In the genomic region with DNA sequence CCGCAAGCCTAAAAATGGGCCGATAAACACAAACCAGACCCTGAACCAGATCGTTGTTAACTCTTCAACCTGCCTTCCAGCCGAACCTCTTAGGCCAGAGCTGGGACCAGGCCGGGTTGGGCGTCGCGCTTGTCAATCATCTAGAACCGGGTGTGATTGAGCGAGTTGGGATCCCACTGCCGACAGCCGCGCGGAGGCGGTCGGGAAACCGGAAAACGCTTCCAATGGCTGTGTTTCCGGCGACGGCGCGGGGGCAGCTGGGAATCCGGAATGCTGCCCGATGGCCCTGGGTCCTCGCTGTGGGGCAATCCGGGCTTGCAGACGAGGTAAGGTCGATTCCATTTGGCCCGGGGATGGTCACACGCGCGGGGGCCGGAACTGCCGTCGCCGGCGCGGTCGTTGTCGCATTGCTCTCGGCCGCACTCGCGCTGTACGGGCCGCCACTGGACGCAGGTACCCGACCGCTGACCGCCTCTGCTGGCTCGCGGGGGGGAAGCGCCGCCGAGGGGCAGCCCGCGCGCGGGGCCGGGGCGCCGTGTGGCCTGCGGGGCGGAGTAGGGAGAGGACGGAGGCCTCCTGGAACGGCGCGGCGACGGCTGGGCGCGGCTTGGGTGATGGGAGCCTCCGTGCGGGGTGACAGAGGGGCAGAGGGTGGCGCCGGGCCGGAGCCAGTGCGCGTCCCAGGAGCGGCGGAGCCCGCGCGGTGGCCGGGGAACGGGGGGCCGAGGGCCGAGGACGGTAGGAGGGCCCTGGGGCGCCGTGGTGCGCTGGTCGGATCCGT, we compare ENCODE assay signal across 1 cellular context.
TF ChIP-seq lines count a peak whose summit lies in the region.

A gene (plus strand): TSS at position 224 of the 781 bp plus-strand sequence. CDS start 57 bp downstream, at position 281.

TF ChIP-seq in K562, 482 proteins besides CTCF, POLR2A, EP300 and RAD21 (continued from another document and continues in another):
- TF ChIP-seq, protein P1, sequence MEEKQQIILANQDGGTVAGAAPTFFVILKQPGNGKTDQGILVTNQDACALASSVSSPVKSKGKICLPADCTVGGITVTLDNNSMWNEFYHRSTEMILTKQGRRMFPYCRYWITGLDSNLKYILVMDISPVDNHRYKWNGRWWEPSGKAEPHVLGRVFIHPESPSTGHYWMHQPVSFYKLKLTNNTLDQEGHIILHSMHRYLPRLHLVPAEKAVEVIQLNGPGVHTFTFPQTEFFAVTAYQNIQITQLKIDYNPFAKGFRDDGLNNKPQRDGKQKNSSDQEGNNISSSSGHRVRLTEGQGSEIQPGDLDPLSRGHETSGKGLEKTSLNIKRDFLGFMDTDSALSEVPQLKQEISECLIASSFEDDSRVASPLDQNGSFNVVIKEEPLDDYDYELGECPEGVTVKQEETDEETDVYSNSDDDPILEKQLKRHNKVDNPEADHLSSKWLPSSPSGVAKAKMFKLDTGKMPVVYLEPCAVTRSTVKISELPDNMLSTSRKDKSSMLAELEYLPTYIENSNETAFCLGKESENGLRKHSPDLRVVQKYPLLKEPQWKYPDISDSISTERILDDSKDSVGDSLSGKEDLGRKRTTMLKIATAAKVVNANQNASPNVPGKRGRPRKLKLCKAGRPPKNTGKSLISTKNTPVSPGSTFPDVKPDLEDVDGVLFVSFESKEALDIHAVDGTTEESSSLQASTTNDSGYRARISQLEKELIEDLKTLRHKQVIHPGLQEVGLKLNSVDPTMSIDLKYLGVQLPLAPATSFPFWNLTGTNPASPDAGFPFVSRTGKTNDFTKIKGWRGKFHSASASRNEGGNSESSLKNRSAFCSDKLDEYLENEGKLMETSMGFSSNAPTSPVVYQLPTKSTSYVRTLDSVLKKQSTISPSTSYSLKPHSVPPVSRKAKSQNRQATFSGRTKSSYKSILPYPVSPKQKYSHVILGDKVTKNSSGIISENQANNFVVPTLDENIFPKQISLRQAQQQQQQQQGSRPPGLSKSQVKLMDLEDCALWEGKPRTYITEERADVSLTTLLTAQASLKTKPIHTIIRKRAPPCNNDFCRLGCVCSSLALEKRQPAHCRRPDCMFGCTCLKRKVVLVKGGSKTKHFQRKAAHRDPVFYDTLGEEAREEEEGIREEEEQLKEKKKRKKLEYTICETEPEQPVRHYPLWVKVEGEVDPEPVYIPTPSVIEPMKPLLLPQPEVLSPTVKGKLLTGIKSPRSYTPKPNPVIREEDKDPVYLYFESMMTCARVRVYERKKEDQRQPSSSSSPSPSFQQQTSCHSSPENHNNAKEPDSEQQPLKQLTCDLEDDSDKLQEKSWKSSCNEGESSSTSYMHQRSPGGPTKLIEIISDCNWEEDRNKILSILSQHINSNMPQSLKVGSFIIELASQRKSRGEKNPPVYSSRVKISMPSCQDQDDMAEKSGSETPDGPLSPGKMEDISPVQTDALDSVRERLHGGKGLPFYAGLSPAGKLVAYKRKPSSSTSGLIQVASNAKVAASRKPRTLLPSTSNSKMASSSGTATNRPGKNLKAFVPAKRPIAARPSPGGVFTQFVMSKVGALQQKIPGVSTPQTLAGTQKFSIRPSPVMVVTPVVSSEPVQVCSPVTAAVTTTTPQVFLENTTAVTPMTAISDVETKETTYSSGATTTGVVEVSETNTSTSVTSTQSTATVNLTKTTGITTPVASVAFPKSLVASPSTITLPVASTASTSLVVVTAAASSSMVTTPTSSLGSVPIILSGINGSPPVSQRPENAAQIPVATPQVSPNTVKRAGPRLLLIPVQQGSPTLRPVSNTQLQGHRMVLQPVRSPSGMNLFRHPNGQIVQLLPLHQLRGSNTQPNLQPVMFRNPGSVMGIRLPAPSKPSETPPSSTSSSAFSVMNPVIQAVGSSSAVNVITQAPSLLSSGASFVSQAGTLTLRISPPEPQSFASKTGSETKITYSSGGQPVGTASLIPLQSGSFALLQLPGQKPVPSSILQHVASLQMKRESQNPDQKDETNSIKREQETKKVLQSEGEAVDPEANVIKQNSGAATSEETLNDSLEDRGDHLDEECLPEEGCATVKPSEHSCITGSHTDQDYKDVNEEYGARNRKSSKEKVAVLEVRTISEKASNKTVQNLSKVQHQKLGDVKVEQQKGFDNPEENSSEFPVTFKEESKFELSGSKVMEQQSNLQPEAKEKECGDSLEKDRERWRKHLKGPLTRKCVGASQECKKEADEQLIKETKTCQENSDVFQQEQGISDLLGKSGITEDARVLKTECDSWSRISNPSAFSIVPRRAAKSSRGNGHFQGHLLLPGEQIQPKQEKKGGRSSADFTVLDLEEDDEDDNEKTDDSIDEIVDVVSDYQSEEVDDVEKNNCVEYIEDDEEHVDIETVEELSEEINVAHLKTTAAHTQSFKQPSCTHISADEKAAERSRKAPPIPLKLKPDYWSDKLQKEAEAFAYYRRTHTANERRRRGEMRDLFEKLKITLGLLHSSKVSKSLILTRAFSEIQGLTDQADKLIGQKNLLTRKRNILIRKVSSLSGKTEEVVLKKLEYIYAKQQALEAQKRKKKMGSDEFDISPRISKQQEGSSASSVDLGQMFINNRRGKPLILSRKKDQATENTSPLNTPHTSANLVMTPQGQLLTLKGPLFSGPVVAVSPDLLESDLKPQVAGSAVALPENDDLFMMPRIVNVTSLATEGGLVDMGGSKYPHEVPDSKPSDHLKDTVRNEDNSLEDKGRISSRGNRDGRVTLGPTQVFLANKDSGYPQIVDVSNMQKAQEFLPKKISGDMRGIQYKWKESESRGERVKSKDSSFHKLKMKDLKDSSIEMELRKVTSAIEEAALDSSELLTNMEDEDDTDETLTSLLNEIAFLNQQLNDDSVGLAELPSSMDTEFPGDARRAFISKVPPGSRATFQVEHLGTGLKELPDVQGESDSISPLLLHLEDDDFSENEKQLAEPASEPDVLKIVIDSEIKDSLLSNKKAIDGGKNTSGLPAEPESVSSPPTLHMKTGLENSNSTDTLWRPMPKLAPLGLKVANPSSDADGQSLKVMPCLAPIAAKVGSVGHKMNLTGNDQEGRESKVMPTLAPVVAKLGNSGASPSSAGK (IDR thresholded peaks at IDR 0.05) = peak; percentile 46; the same call in 1 of the 2 replicates
- TF ChIP-seq TBP (optimal IDR thresholded peaks at IDR 0.05; ENCODE audit: low read depth, low read length) (peak; percentile 16), KLF10 (CRISPR knock-in tag; IDR thresholded peaks at IDR 0.05) (no peak), TAF1 (IDR thresholded peaks at IDR 0.05; ENCODE audit: control insufficient read depth, extremely low read depth, insufficient read depth, low read length, severe bottlenecking) (peak; percentile 22), POU5F1 (IDR thresholded peaks at IDR 0.05; ENCODE audit: borderline replicate concordance, low read depth, low read length, partially characterized antibody) (no peak), ASH1L (IDR thresholded peaks at IDR 0.05; ENCODE audit: borderline replicate concordance, low read depth, partially characterized antibody) (peak; percentile 40), PHF21A (IDR thresholded peaks at IDR 0.05; ENCODE audit: borderline replicate concordance, low read depth) (no peak), PML (IDR thresholded peaks at IDR 0.05; ENCODE audit: low read length) (no peak), KAT8 (IDR thresholded peaks at IDR 0.05; ENCODE audit: low read depth) (no peak), MIER1 (IDR thresholded peaks at IDR 0.05; ENCODE audit: low read depth) (no peak), PYGO2 (tag; IDR thresholded peaks at IDR 0.05) (no peak), MCM3 (IDR thresholded peaks at IDR 0.05) (no peak), CREB1 (IDR thresholded peaks at IDR 0.05) (no peak), CREB1 (CRISPR knock-in tag; IDR thresholded peaks at IDR 0.05) (no peak), JUND (IDR thresholded peaks at IDR 0.05; ENCODE audit: borderline replicate concordance, low read depth, low read length) (0 out of 2 replicates have a peak, but pooled peaks have one; percentile 13), JUND (tag; IDR thresholded peaks at IDR 0.05; ENCODE audit: borderline replicate concordance, low read depth, low read length) (no peak), TCF7L2 (IDR thresholded peaks at IDR 0.05; ENCODE audit: low read depth, low read length) (no peak), GABPB1 (CRISPR knock-in tag; IDR thresholded peaks at IDR 0.05) (peak; percentile 90), ZNF507 (tag; conservative IDR thresholded peaks at IDR 0.05) (no peak), POLR2H (tag; IDR thresholded peaks at IDR 0.05; ENCODE audit: low read depth) (no peak)
- TF ChIP-seq, protein P2, sequence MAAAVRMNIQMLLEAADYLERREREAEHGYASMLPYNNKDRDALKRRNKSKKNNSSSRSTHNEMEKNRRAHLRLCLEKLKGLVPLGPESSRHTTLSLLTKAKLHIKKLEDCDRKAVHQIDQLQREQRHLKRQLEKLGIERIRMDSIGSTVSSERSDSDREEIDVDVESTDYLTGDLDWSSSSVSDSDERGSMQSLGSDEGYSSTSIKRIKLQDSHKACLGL (CRISPR knock-in tag; IDR thresholded peaks at IDR 0.05; ENCODE audit: borderline replicate concordance, poor library complexity, severe bottlenecking) = no peak
- TF ChIP-seq, protein P3, sequence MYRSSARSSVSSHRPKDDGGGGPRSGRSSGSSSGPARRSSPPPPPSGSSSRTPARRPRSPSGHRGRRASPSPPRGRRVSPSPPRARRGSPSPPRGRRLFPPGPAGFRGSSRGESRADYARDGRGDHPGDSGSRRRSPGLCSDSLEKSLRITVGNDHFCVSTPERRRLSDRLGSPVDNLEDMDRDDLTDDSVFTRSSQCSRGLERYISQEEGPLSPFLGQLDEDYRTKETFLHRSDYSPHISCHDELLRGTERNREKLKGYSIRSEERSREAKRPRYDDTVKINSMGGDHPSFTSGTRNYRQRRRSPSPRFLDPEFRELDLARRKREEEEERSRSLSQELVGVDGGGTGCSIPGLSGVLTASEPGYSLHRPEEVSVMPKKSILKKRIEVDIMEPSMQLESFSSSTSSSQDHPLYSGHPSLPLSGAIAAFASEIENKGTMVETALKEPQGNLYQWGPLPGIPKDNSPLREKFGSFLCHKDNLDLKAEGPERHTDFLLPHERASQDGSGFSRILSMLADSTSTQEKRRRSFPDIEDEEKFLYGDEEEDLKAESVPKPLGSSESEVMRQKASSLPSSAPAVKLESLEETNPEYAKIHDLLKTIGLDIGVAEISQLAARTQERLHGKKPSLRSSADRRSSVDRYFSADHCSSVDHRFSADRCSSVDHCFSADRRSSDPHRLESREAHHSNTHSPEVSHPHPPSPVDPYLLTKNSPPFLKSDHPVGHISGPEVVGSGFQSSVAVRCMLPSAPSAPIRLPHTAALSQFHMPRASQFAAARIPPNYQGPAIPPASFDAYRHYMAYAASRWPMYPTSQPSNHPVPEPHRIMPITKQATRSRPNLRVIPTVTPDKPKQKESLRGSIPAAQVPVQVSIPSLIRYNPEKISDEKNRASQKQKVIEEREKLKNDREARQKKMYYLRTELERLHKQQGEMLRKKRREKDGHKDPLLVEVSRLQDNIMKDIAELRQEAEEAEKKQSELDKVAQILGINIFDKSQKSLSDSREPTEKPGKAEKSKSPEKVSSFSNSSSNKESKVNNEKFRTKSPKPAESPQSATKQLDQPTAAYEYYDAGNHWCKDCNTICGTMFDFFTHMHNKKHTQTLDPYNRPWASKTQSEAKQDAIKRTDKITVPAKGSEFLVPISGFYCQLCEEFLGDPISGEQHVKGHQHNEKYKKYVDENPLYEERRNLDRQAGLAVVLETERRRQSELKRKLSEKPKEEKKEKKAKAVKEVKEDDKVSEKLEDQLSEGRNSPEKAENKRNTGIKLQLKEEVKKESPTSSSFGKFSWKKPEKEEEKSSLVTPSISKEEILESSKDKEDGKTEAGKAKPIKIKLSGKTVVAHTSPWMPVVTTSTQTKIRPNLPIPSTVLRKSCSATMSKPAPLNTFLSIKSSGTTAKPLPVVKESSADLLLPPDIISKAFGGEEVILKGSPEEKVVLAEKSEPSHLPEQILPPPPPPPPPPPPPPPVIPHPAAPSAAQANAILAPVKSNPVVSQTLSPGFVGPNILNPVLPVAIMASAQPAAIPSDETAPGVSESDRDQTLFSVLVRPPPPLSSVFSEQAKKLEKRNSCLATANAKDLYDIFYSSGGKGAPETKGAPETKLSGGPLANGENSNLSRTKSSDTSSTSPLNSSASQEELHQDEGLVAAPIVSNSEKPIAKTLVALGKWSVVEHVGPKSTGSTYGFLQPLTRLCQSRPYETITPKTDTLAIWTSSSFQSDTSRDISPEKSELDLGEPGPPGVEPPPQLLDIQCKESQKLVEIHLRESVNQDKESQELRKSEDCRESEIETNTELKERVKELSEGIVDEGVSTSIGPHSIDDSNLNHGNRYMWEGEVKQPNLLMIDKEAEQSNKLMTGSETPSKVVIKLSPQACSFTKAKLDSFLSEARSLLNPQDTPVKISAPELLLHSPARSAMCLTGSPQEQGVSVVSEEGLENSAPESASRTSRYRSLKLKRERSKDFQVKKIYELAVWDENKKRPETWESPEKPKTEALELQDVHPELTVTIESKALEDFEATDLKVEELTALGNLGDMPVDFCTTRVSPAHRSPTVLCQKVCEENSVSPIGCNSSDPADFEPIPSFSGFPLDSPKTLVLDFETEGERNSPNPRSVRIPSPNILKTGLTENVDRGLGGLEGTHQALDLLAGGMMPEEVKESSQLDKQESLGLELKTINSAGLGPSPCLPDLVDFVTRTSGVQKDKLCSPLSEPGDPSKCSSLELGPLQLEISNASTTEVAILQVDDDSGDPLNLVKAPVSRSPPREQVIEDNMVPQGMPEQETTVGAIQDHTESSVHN (IDR thresholded peaks at IDR 0.05; ENCODE audit: borderline replicate concordance in 1 of 2, low read depth in 1 of 2) = no peak
- TF ChIP-seq, protein P4, sequence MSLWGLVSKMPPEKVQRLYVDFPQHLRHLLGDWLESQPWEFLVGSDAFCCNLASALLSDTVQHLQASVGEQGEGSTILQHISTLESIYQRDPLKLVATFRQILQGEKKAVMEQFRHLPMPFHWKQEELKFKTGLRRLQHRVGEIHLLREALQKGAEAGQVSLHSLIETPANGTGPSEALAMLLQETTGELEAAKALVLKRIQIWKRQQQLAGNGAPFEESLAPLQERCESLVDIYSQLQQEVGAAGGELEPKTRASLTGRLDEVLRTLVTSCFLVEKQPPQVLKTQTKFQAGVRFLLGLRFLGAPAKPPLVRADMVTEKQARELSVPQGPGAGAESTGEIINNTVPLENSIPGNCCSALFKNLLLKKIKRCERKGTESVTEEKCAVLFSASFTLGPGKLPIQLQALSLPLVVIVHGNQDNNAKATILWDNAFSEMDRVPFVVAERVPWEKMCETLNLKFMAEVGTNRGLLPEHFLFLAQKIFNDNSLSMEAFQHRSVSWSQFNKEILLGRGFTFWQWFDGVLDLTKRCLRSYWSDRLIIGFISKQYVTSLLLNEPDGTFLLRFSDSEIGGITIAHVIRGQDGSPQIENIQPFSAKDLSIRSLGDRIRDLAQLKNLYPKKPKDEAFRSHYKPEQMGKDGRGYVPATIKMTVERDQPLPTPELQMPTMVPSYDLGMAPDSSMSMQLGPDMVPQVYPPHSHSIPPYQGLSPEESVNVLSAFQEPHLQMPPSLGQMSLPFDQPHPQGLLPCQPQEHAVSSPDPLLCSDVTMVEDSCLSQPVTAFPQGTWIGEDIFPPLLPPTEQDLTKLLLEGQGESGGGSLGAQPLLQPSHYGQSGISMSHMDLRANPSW (CRISPR knock-in tag; IDR thresholded peaks at IDR 0.05) = no peak
- TF ChIP-seq, protein P5, sequence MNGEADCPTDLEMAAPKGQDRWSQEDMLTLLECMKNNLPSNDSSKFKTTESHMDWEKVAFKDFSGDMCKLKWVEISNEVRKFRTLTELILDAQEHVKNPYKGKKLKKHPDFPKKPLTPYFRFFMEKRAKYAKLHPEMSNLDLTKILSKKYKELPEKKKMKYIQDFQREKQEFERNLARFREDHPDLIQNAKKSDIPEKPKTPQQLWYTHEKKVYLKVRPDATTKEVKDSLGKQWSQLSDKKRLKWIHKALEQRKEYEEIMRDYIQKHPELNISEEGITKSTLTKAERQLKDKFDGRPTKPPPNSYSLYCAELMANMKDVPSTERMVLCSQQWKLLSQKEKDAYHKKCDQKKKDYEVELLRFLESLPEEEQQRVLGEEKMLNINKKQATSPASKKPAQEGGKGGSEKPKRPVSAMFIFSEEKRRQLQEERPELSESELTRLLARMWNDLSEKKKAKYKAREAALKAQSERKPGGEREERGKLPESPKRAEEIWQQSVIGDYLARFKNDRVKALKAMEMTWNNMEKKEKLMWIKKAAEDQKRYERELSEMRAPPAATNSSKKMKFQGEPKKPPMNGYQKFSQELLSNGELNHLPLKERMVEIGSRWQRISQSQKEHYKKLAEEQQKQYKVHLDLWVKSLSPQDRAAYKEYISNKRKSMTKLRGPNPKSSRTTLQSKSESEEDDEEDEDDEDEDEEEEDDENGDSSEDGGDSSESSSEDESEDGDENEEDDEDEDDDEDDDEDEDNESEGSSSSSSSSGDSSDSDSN (IDR thresholded peaks at IDR 0.05; ENCODE audit: borderline replicate concordance in 1 of 2, low read depth in 2 of 2, low read length in 2 of 2) = peak; percentile 57 to 78; a peak in 1 of 4 replicates
